Comparison of ENCODE assay signal across 9 cellular contexts in genomic region chr18:27653247-27653646, GRCh38.
"Had no signal": no experiment of that assay in that cellular context is flagged by ENCODE, and none has a peak within 500 bp of the region (broad histone marks: within the 10 kb centered on the region; RNA-seq: fewer than 3 reads in every experiment).

No MANE protein-coding gene starts in this region.

- FAIRE-seq: K562 had no signal

- ATAC-seq: HCT116, K562 had no signal

- H3K36me3 ChIP-seq: HAP-1 had no signal

- H3K9ac ChIP-seq: GM23248 had no signal

- H3K27ac Mint-ChIP-seq: HFFc6 had no signal

- H3K4me3 ChIP-seq: GM23248, HAP-1, K562 had no signal

- H2AFZ ChIP-seq: GM23248 had no signal

- H3K9me3 ChIP-seq: HAP-1 had no signal

- H3K9me3 Mint-ChIP-seq: HFFc6 had no signal

- H3K27ac ChIP-seq: GM23248, HL-60 had no signal

- DNase-seq: GM23248, GOT3, H7, HFFc6, IMR-90 had no signal
